ENCODE assay signal across 8 cellular contexts in genomic region chr7:24756989-24757798, GRCh38. TPM values are rescaled to one million over a fixed set of nuclear protein-coding genes. Genes with fewer than 3 reads are reported as not detected.
DNase-seq lines count a peak whose midpoint lies in the region; ATAC-seq and TF ChIP-seq lines count a peak whose summit lies in the region.

TSS of gene GSDME (minus strand) at chr7:24757464. CDS start at chr7:24749774, 7,690 bp downstream.

- H3K4me3 ChIP-seq in fibroblast of villous mesenchyme (ENCODE audit: low read depth, low read length) = peak within 1 kb of the TSS; percentile 79

- H3K36me3 Mint-ChIP-seq in activated T-helper 2 cell treated with anti-CD3 and anti-CD28 coated beads, Interferon-gamma antibody, Interleukin-2, Interleukin-4, amounts not matched to agents 10 μg/mL and 5 μg/mL and 100 μg/mL, durations not matched to agents 14 hours and 24 hours and 36 hours (ENCODE audit: low read depth) = no peaks in the 10 kb centered on the region
- no peaks in the 10 kb centered on the region for H3K36me3 Mint-ChIP-seq in natural killer cell

- peak; percentile 5 for DNase-seq in NOMO-1 treated with DMSO at 0.1 percent for 48 hours (lab: John Stamatoyannopoulos, UW; ENCODE audit: unreplicated experiment)
- DNase-seq in NOMO-1 (lab: John Stamatoyannopoulos, UW; ENCODE audit: unreplicated experiment in 2 of 2) = no peak
- DNase-seq in NCI-H345 (lab: John Stamatoyannopoulos, UW) = peak; percentile 57
- DNase-seq in activated T-helper 2 cell treated with anti-CD3 and anti-CD28 coated beads, Interferon-gamma antibody, Interleukin-2, Interleukin-4, amounts not matched to agents 10 μg/mL and 5 μg/mL and 100 μg/mL, durations not matched to agents 14 hours and 24 hours and 36 hours (ENCODE audit: low spot score) = peak; percentile 24
- DNase-seq in fibroblast of villous mesenchyme (ENCODE audit: low read depth) = peak; percentile 66
- DNase-seq in natural killer cell = no peak
- peak; percentile 64 for DNase-seq in ureter (ENCODE audit: low spot score)

- TF ChIP-seq CTCF in fibroblast of villous mesenchyme (IDR thresholded peaks at IDR 0.05; ENCODE audit: insufficient read depth, low read depth, low read length) (no peak), natural killer cell (IDR thresholded peaks at IDR 0.05) (no peak)

- no peaks in the 10 kb centered on the region for H3K9me3 Mint-ChIP-seq in activated T-helper 2 cell treated with anti-CD3 and anti-CD28 coated beads, Interferon-gamma antibody, Interleukin-2, Interleukin-4, amounts not matched to agents 10 μg/mL and 5 μg/mL and 100 μg/mL, durations not matched to agents 14 hours and 24 hours and 36 hours
- no peaks in the 10 kb centered on the region for H3K9me3 Mint-ChIP-seq in natural killer cell

- ATAC-seq in HG02588 (IDR thresholded peaks at IDR 0.05; ENCODE audit: unreplicated experiment) (peak; percentile 62), natural killer cell (peak; percentile 75 to 86 (median 83))

- peak within 1 kb of the TSS; percentile 80 for H3K27ac Mint-ChIP-seq in activated T-helper 2 cell treated with anti-CD3 and anti-CD28 coated beads, Interferon-gamma antibody, Interleukin-2, Interleukin-4, amounts not matched to agents 10 μg/mL and 5 μg/mL and 100 μg/mL, durations not matched to agents 14 hours and 24 hours and 36 hours
- H3K27ac Mint-ChIP-seq in natural killer cell = no peak within 1 kb of the TSS

- peaks cover 33% of the 10 kb centered on the region for H3K4me1 Mint-ChIP-seq in activated T-helper 2 cell treated with anti-CD3 and anti-CD28 coated beads, Interferon-gamma antibody, Interleukin-2, Interleukin-4, amounts not matched to agents 10 μg/mL and 5 μg/mL and 100 μg/mL, durations not matched to agents 14 hours and 24 hours and 36 hours (ENCODE audit: low read depth)
- H3K4me1 Mint-ChIP-seq in natural killer cell = peaks cover 0 to 18% of the 10 kb centered on the region in 2 donors

- peaks cover 51% of the 10 kb centered on the region for H3K27me3 Mint-ChIP-seq in activated T-helper 2 cell treated with anti-CD3 and anti-CD28 coated beads, Interferon-gamma antibody, Interleukin-2, Interleukin-4, amounts not matched to agents 10 μg/mL and 5 μg/mL and 100 μg/mL, durations not matched to agents 14 hours and 24 hours and 36 hours (ENCODE audit: low read depth)
- H3K27me3 Mint-ChIP-seq in natural killer cell (ENCODE audit: low read depth in 2 of 2) = peaks cover 41 to 78% of the 10 kb centered on the region in 2 donors

- H3K4me3 Mint-ChIP-seq in activated T-helper 2 cell treated with anti-CD3 and anti-CD28 coated beads, Interferon-gamma antibody, Interleukin-2, Interleukin-4, amounts not matched to agents 10 μg/mL and 5 μg/mL and 100 μg/mL, durations not matched to agents 14 hours and 24 hours and 36 hours (ENCODE audit: low read depth) = peak within 1 kb of the TSS; percentile 87
- peak within 1 kb of the TSS; percentile 85 for H3K4me3 Mint-ChIP-seq in natural killer cell

- intact Hi-C loops in activated T-helper 2 cell treated with anti-CD3 and anti-CD28 coated beads, Interferon-gamma antibody, Interleukin-2, Interleukin-4, amounts not matched to agents 10 μg/mL and 5 μg/mL and 100 μg/mL, durations not matched to agents 14 hours and 24 hours and 36 hours (cut with micrococcal nuclease) = loop anchor here (5.0 kb wide), 5 partner anchors 40 to 270 kb away; partner anchors contain the start of gene OSBPL3
- intact Hi-C loops in natural killer cell (cut with micrococcal nuclease) = no loop called here

RNA-seq across cellular contexts. Expression of gene GSDME, which starts in this region (rescaled TPM):
- total RNA-seq in activated T-helper 2 cell treated with anti-CD3 and anti-CD28 coated beads, Interferon-gamma antibody, Interleukin-2, Interleukin-4, amounts not matched to agents 10 μg/mL and 5 μg/mL and 100 μg/mL, durations not matched to agents 14 hours and 24 hours and 36 hours = 8.7 and 9.6 TPM in 2 replicates
- total RNA-seq in fibroblast of villous mesenchyme (46.4 and 70.8 TPM in 2 replicates), natural killer cell (under 1 TPM in 2 of 3 donors, not detected in 1; 0.20 to 0.31 TPM), ureter (22.4 TPM)

Comparison
In these comparisons a context has a peak if more than half of its experiments do, and no peak if none do; other contexts are left out.
1. DNase-seq: peak in NOMO-1 treated with DMSO at 0.1 percent for 48 hours (single experiment), NCI-H345 (single experiment), activated T-helper 2 cell treated with anti-CD3 and anti-CD28 coated beads, Interferon-gamma antibody, Interleukin-2, Interleukin-4, amounts not matched to agents 10 μg/mL and 5 μg/mL and 100 μg/mL, durations not matched to agents 14 hours and 24 hours and 36 hours (single experiment), fibroblast of villous mesenchyme (single experiment) and ureter (single experiment); none in NOMO-1 (0 of 2) and natural killer cell (single experiment).
2. Peak in ATAC-seq in natural killer cell; RNA of the gene not detected or under 1 TPM.